In the genomic region with DNA sequence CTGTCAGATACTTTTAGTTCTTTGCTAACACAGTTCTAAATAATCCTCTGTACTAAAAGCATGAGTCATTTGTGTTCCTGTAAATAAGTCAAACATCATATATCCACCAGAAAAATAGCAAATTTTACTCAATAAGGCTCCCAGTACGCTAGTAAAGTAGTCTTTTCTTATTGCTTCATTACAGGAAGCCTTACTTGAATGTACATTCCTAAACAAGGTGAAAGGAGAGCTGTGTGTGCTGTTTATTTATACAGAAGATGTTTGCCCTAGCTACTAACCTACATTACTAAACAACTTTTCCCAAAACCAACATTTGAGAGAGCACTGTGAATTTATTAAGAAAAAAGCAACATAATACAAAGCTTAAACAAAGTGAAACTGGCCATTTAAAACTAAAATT, we compare ENCODE assay signal across 14 cellular contexts.
"Had no signal": no experiment of that assay in that cellular context is flagged by ENCODE, and none has a peak within 500 bp of the region (broad histone marks: within the 10 kb centered on the region; RNA-seq: fewer than 3 reads in every experiment).

No MANE protein-coding gene starts in this region.

- H3K27me3 Mint-ChIP-seq: activated CD4-positive, alpha-beta T cell treated with anti-CD3 and anti-CD28 coated beads, Interleukin-2, amount 10 ng/mL, durations not matched to agents 7 days and 5 days; stimulated activated memory B cell treated with anti-CD40 and anti-IgM and Interleukin-4, amounts not matched to agents 10 μg/mL and 1 μg/mL and 100 μg/mL, for 72 hours had no signal

- H3K4me1 ChIP-seq: neural progenitor cell had no signal

- H3K27me3 ChIP-seq: hepatocyte, neural progenitor cell, pancreas, tibial artery had no signal

- H3K9me3 Mint-ChIP-seq: activated CD4-positive, alpha-beta T cell treated with anti-CD3 and anti-CD28 coated beads, Interleukin-2, amount 10 ng/mL, durations not matched to agents 7 days and 5 days; activated T-helper 2 cell treated with anti-CD3 and anti-CD28 coated beads, Interferon-gamma antibody, Interleukin-2, Interleukin-4, amounts not matched to agents 10 μg/mL and 5 μg/mL and 100 μg/mL, durations not matched to agents 14 hours and 24 hours and 36 hours; neural progenitor cell; stimulated activated memory B cell treated with anti-CD40 and anti-IgM and Interleukin-4, amounts not matched to agents 10 μg/mL and 1 μg/mL and 100 μg/mL, for 72 hours; T-helper 1 cell treated with Interleukin-12 subunit alpha and Interleukin-12 subunit beta and Interleukin-4 antibody, amounts not matched to agents 30 μg/mL and 1 μg/mL, for 36 hours had no signal

- H3K36me3 ChIP-seq: neural progenitor cell had no signal

- H3K27ac Mint-ChIP-seq: activated CD4-positive, alpha-beta T cell treated with anti-CD3 and anti-CD28 coated beads, Interleukin-2, amount 10 ng/mL, durations not matched to agents 7 days and 5 days; activated T-helper 2 cell treated with anti-CD3 and anti-CD28 coated beads, Interferon-gamma antibody, Interleukin-2, Interleukin-4, amounts not matched to agents 10 μg/mL and 5 μg/mL and 100 μg/mL, durations not matched to agents 14 hours and 24 hours and 36 hours; neural progenitor cell; stimulated activated memory B cell treated with anti-CD40 and anti-IgM and Interleukin-4, amounts not matched to agents 10 μg/mL and 1 μg/mL and 100 μg/mL, for 72 hours; T-helper 1 cell treated with Interleukin-12 subunit alpha and Interleukin-12 subunit beta and Interleukin-4 antibody, amounts not matched to agents 30 μg/mL and 1 μg/mL, for 36 hours had no signal

- FAIRE-seq: colon, pancreas had no signal

- DNase-seq: activated CD4-positive, alpha-beta T cell treated with anti-CD3 and anti-CD28 coated beads, Interleukin-2, amount 10 ng/mL, durations not matched to agents 7 days and 5 days; activated CD4-positive, CD25-positive, alpha-beta regulatory T cell; activated CD8-positive, alpha-beta memory T cell treated with anti-CD3 and anti-CD28 coated beads for 24 hours; activated naive CD4-positive, alpha-beta T cell treated with anti-CD3 and anti-CD28 coated beads, Interleukin-2, amount 50 U/mL, for 16 hours; amygdala; pancreas; tibial artery had no signal

- H3K9me3 ChIP-seq: pancreas, tibial artery had no signal

- H3K27ac ChIP-seq: hepatocyte, neural progenitor cell, pancreas, skin epidermis, tibial artery had no signal

- H3K4me1 Mint-ChIP-seq: activated CD4-positive, alpha-beta T cell treated with anti-CD3 and anti-CD28 coated beads, Interleukin-2, amount 10 ng/mL, durations not matched to agents 7 days and 5 days; neural progenitor cell; stimulated activated memory B cell treated with anti-CD40 and anti-IgM and Interleukin-4, amounts not matched to agents 10 μg/mL and 1 μg/mL and 100 μg/mL, for 72 hours had no signal

- H3K4me3 ChIP-seq: hepatocyte, neural progenitor cell, pancreas, skin epidermis, tibial artery had no signal

- H3K4me3 Mint-ChIP-seq: activated CD4-positive, alpha-beta T cell treated with anti-CD3 and anti-CD28 coated beads, Interleukin-2, amount 10 ng/mL, durations not matched to agents 7 days and 5 days; neural progenitor cell; stimulated activated memory B cell treated with anti-CD40 and anti-IgM and Interleukin-4, amounts not matched to agents 10 μg/mL and 1 μg/mL and 100 μg/mL, for 72 hours; T-helper 1 cell treated with Interleukin-12 subunit alpha and Interleukin-12 subunit beta and Interleukin-4 antibody, amounts not matched to agents 30 μg/mL and 1 μg/mL, for 36 hours had no signal

- ATAC-seq: pancreas; stimulated activated memory B cell treated with anti-CD40 and anti-IgM and Interleukin-4, amounts not matched to agents 10 μg/mL and 1 μg/mL and 100 μg/mL, for 72 hours had no signal
